In the genomic region with DNA sequence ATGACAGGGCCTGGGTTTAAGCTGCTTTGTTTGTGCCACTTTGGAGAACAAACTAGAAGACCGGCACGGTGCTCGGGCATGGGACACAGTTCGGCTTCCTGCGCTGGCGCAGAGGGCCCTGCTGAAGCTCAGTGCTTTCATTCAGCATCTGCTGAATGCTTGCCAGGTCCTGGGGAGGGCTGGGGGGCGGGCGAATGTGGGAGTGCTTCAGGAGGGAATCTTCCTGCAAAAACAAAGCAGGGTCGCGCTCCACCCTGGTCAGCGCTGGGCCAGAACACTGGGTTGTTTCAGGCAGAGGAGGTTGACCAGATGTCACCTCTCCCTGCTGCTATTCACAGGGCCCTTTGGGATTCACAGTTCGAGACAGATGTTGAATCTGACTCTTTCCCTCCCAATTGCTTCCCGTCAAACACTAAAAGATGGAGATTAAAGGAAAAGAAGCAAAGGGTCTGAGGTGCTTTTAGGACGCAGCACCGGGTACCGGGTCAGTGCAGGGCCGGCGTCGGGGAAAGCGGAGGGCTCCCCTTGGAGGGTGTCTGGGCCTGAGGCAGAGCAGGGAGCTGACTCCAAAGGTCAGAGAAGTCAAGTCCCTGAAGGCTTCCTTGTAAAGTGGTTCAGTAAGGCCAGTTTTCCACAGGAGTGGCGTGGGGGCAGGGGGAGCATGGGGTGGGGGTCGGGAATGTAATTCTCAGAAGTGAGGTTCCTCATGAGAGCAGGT, we compare ENCODE assay signal across 19 cellular contexts.
DNase-seq lines count a peak whose midpoint lies in the region; ATAC-seq and TF ChIP-seq lines count a peak whose summit lies in the region.
"Had no signal": no experiment of that assay in that cellular context is flagged by ENCODE, and none has a peak within 500 bp of the region (broad histone marks: within the 10 kb centered on the region; RNA-seq: fewer than 3 reads in every experiment).

No MANE protein-coding gene starts in this region.

- H3K4ac ChIP-seq in neuronal stem cell (ENCODE audit: low read length) = no peak overlapping the region

- H3K79me1 ChIP-seq in neuronal stem cell (ENCODE audit: low read depth, low read length) = no peaks in the 10 kb centered on the region

- peak overlapping the region; percentile 31 for H2BK15ac ChIP-seq in neuronal stem cell (ENCODE audit: low read length)

- H3K9me3 ChIP-seq in neuronal stem cell (replicated peaks in 1 of 2; ENCODE audit: control insufficient read depth in 2 of 2, insufficient read depth in 1 of 2, low read depth in 1 of 2, low read length in 2 of 2) = peaks cover 0 to 2% of the 10 kb centered on the region in 2 donors
- no peaks in the 10 kb centered on the region for H3K9me3 ChIP-seq in tibial nerve
- H3K9me3 ChIP-seq: Peyer's patch had no signal

- H3K27me3 ChIP-seq in neuronal stem cell (ENCODE audit: control insufficient read depth in 3 of 3, insufficient read depth in 3 of 3, low read depth in 1 of 3, low read length in 3 of 3) (no peaks in the 10 kb centered on the region), tibial nerve (no peaks in the 10 kb centered on the region)
- H3K27me3 ChIP-seq: Peyer's patch had no signal

- H2BK120ac ChIP-seq in neuronal stem cell (ENCODE audit: low read depth, low read length) = no peak overlapping the region

- no peak overlapping the region for H2BK12ac ChIP-seq in neuronal stem cell (ENCODE audit: low read length)

- H3K4me1 ChIP-seq in neuronal stem cell (ENCODE audit: control insufficient read depth in 2 of 2, insufficient read depth in 1 of 2, low read depth in 1 of 2, low read length in 2 of 2) (peaks cover 0 to 12% of the 10 kb centered on the region in 2 donors), tibial nerve (peaks cover 0 to 41% (median 4%) of the 10 kb centered on the region in 4 donors)
- H3K4me1 ChIP-seq: Peyer's patch had no signal

- H4K8ac ChIP-seq in neuronal stem cell (ENCODE audit: low read depth, low read length) = no peak overlapping the region

- no peak for TF ChIP-seq CTCF in tibial nerve (IDR thresholded peaks at IDR 0.05)

- H3K27ac ChIP-seq in cingulate gyrus (ENCODE audit: low read depth, low read length) = peak overlapping the region; percentile 75
- no peak overlapping the region for H3K27ac ChIP-seq in neuronal stem cell (replicated peaks; ENCODE audit: low read length)
- H3K27ac ChIP-seq in tibial nerve = peak overlapping the region in 1 of 4 donors; percentile 58
- H3K27ac ChIP-seq: KMS-11, Peyer's patch had no signal

- H2AK5ac ChIP-seq in neuronal stem cell (ENCODE audit: low read depth, low read length) = peak overlapping the region; percentile 85

- no peak overlapping the region for H3K4me3 ChIP-seq in neuronal stem cell (ENCODE audit: low read length in 2 of 2)
- peak overlapping the region in 1 of 4 donors; percentile 13 for H3K4me3 ChIP-seq in tibial nerve
- H3K4me3 ChIP-seq: Peyer's patch had no signal

- no CpG with 5 or more reads among the region's 22 CpGs for WGBS in neuronal stem cell (ENCODE audit: extremely low coverage in 2 of 2, insufficient read length in 2 of 2, insufficient replicate concordance in 1 of 2), 2 donors
- whole genome bisulfite sequencing in tibial nerve, 2 donors = 31 to 36% methylated on average over 22 of the region's 22 CpGs

- no peak overlapping the region for H3K9ac ChIP-seq in neuronal stem cell (ENCODE audit: low read depth, low read length, poor library complexity)
- H3K9ac ChIP-seq: KMS-11 had no signal

- H3K18ac ChIP-seq in neuronal stem cell (ENCODE audit: low read length) = peak overlapping the region; percentile 77

- no peak overlapping the region for H4K91ac ChIP-seq in neuronal stem cell (ENCODE audit: low read depth, low read length, poor library complexity)

- no peak for TF ChIP-seq EP300 in tibial nerve (IDR thresholded peaks at IDR 0.05)

- DNase-seq in NCI-H2171 treated with DMSO at 0.1 percent for 48 hours (lab: John Stamatoyannopoulos, UW) (peak; percentile 33), neuronal stem cell (ENCODE audit: low spot score) (no peak), tibial nerve (ENCODE audit: low spot score in 2 of 2) (peak; percentile 31 to 66), G401 (ENCODE audit: low spot score) (no peak)
- DNase-seq in activated CD8-positive, alpha-beta memory T cell treated with anti-CD3 and anti-CD28 coated beads, Interleukin-2, amount 50 U/mL, for 48 hours = no peak
- DNase-seq: ACHN; CD4-positive, alpha-beta memory T cell; DMS79 treated with DMSO at 0.1 percent for 48 hours; GOT3; NCI-H1105; NCI-H1694 treated with DMSO at 0.1 percent for 48 hours; NCI-H446; NCI-H748 treated with DMSO at 0.1 percent for 48 hours; Peyer's patch; SHP77 had no signal

- peak overlapping the region; percentile 85 for H2BK5ac ChIP-seq in neuronal stem cell (ENCODE audit: low read length)

- ATAC-seq in GM18505 (IDR thresholded peaks at IDR 0.05; ENCODE audit: unreplicated experiment) = no peak
- ATAC-seq: HepG2 had no signal

- in situ Hi-C loops in G401 (cut with HindIII; ENCODE audit: low sequenced_read_pairs) = no loop called here

- H2AFZ ChIP-seq in neuronal stem cell (ENCODE audit: low read length) = no peak overlapping the region

- H3K36me3 ChIP-seq in neuronal stem cell (replicated peaks in 1 of 2; ENCODE audit: control insufficient read depth in 2 of 2, insufficient read depth in 2 of 2, low read length in 2 of 2) (no peaks in the 10 kb centered on the region), tibial nerve (no peaks in the 10 kb centered on the region)
- H3K36me3 ChIP-seq: Peyer's patch had no signal

- TF ChIP-seq POLR2A in tibial nerve (IDR thresholded peaks at IDR 0.05) (no peak), GM18505 (IDR thresholded peaks at IDR 0.05; ENCODE audit: borderline replicate concordance, extremely low read depth, insufficient read depth, insufficient read length) (no peak)

- no peak overlapping the region for H3K14ac ChIP-seq in neuronal stem cell (ENCODE audit: low read length)

- H3K4me2 ChIP-seq in neuronal stem cell (ENCODE audit: insufficient read depth, low read length, poor library complexity, severe bottlenecking) = no peak overlapping the region
- H3K4me2 ChIP-seq: KMS-11 had no signal

- no peak overlapping the region for H3K23ac ChIP-seq in neuronal stem cell (ENCODE audit: low read depth, low read length, poor library complexity)

Comparison
In these comparisons a context has a peak if more than half of its experiments do, and no peak if none do; other contexts are left out.
1. DNase-seq: peak in NCI-H2171 treated with DMSO at 0.1 percent for 48 hours (single experiment) and tibial nerve (2 of 2); none in neuronal stem cell (single experiment), G401 (single experiment) and activated CD8-positive, alpha-beta memory T cell treated with anti-CD3 and anti-CD28 coated beads, Interleukin-2, amount 50 U/mL, for 48 hours (single experiment).